8 cellular contexts compared by ENCODE assay signal in the genomic region with DNA sequence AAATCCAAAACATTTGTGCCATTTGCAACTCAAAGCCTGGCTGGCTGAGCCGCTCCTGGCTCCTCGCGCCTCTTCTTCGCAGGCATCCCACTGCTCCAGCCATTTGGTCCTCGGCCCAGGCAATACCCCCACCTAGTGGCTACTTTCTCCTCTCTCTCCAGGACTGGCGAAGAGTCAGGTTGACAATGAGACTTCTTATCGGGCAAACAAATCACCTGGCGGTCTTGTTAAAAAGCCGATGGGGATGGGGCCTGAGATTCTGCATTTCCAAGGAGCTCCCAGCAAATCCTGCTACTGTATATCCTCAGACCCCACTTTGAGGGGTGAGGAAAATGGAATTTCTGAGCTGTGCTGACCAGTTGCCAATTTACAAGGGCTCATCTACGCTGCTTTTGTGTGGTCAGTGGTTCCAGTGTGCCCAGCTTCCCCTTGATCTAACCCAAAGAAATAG.
DNase-seq lines count a peak whose midpoint lies in the region; ATAC-seq, FAIRE-seq and TF ChIP-seq lines count a peak whose summit lies in the region.

No MANE protein-coding gene starts in this region.

- intact Hi-C loops in prostate gland (cut with DNase I), result no loop called here

- no peak overlapping the region for H3K27ac Mint-ChIP-seq in WTC11

- H3K4me2 ChIP-seq in A549, result no peak overlapping the region

- no peak for FAIRE-seq in A549 (lab: Jason Lieb, UNC)

- peaks cover 23% of the 10 kb centered on the region for H3K27me3 Mint-ChIP-seq in WTC11 (ENCODE audit: low read depth)

- peak overlapping the region; percentile 8; the same call in 1 of the 2 replicates for H3K4me3 Mint-ChIP-seq in WTC11

- CTCF ChIA-PET in A549 (lab: Yijun Ruan, JAX), result interaction anchor here (0.7 to 2.3 kb wide), 15 partner anchors 9 to 1317 kb away, joined by 3 to 10 read pairs (median 3); no protein-coding TSS in a partner anchor
- CTCF ChIA-PET in WTC11 (lab: Charles Lee), result interaction anchor here (0.7 to 3.4 kb wide), 15 partner anchors 10 to 753 kb away, joined by 3 to 71 read pairs (median 3); no protein-coding TSS in a partner anchor

- ATAC-seq in A549 (peak; percentile 90 to 93), WTC11 (peak; percentile 87), HG03460 (IDR thresholded peaks at IDR 0.05; ENCODE audit: unreplicated experiment) (no peak)

- H3K4me1 ChIP-seq in A549 (no peaks in the 10 kb centered on the region), prostate gland (replicated peaks) (no peaks in the 10 kb centered on the region)
- H3K4me1 ChIP-seq in effector memory CD4-positive, alpha-beta T cell (ENCODE audit: control insufficient read depth, insufficient read depth, low read length, poor library complexity, severe bottlenecking), result no peaks in the 10 kb centered on the region

- TF ChIP-seq POLR2A in A549 (IDR thresholded peaks at IDR 0.05; ENCODE audit: low read length) (no peak), prostate gland (IDR thresholded peaks at IDR 0.05) (no peak)

- POLR2A ChIA-PET in A549 (lab: Yijun Ruan, JAX) (no interaction called here), WTC11 (lab: Charles Lee) (interaction anchor here (0.5 kb wide), 1 partner anchor 116 kb away, joined by 4 read pairs; no protein-coding TSS in a partner anchor)

- H3K4me3 ChIP-seq in A549 (no peak overlapping the region), prostate gland (no peak overlapping the region)
- no peak overlapping the region for H3K4me3 ChIP-seq in effector memory CD4-positive, alpha-beta T cell (ENCODE audit: insufficient read depth, low read depth, low read length, poor library complexity, severe bottlenecking)

- H3K27ac ChIP-seq in A549 (no peak overlapping the region), prostate gland (no peak overlapping the region)
- H3K27ac ChIP-seq in effector memory CD4-positive, alpha-beta T cell (ENCODE audit: insufficient read depth, low read length, poor library complexity, severe bottlenecking), result no peak overlapping the region

- DNase-seq in A549 (ENCODE audit: low read depth in 1 of 2, low spot score in 1 of 2) (peak; percentile 20 to 64), GM04503 (ENCODE audit: low read depth) (peak; percentile 4), NCI-H1092 (lab: John Stamatoyannopoulos, UW) (peak; percentile 46), WTC11 (ENCODE audit: low spot score) (peak; percentile 86), glomerular visceral epithelial cell (ENCODE audit: extremely low spot score) (peak; percentile 50), prostate gland (ENCODE audit: low spot score) (peak; percentile 75)
- no peak for DNase-seq in effector memory CD4-positive, alpha-beta T cell

- peaks cover 35% of the 10 kb centered on the region for H3K4me1 Mint-ChIP-seq in WTC11

- H3K9me3 ChIP-seq in A549 (no peaks in the 10 kb centered on the region), prostate gland (no peaks in the 10 kb centered on the region)
- H3K9me3 ChIP-seq in effector memory CD4-positive, alpha-beta T cell (ENCODE audit: control insufficient read depth, low read length), result no peaks in the 10 kb centered on the region

- peak; percentile 42 to 70; a peak in 4 of 5 replicates for TF ChIP-seq RAD21 in A549 (conservative IDR thresholded peaks at IDR 0.05 in 1 of 2, IDR thresholded peaks at IDR 0.05 in 1 of 2)

- H3K36me3 Mint-ChIP-seq in WTC11, result peaks cover 4% of the 10 kb centered on the region; the same call in 1 of the 2 replicates

- peak; percentile 47 for TF ChIP-seq CTCF in A549 (IDR thresholded peaks at IDR 0.05)
- TF ChIP-seq CTCF in WTC11 (IDR thresholded peaks at IDR 0.05), result peak; percentile 48
- TF ChIP-seq CTCF in prostate gland (IDR thresholded peaks at IDR 0.05), result peak in 3 of 4 experiments; percentile 68 to 74 (median 68)

- no peaks in the 10 kb centered on the region for H3K36me3 ChIP-seq in prostate gland
- no peaks in the 10 kb centered on the region for H3K36me3 ChIP-seq in effector memory CD4-positive, alpha-beta T cell (ENCODE audit: control insufficient read depth, insufficient read depth, low read length)

- no peak for TF ChIP-seq EP300 in A549 (IDR thresholded peaks at IDR 0.05)

- WGBS in A549 (ENCODE audit: missing lambda C conversion rate), result 23% methylated on average over 7 of the region's 10 CpGs
- WGBS in prostate gland, result 9% methylated on average over 10 of the region's 10 CpGs

- H3K9me3 Mint-ChIP-seq in WTC11, result peaks cover 16% of the 10 kb centered on the region

- no peaks in the 10 kb centered on the region for H3K27me3 ChIP-seq in prostate gland (replicated peaks; ENCODE audit: insufficient read depth)
- H3K27me3 ChIP-seq in effector memory CD4-positive, alpha-beta T cell (replicated peaks; ENCODE audit: control insufficient read depth, insufficient read depth, low read length, poor library complexity, severe bottlenecking), result peaks cover 12% of the 10 kb centered on the region

TF ChIP-seq in A549, 52 proteins besides CTCF, POLR2A, EP300 and RAD21:
- 0 out of 3 replicates have a peak, but pooled peaks have one; percentile 26 for TF ChIP-seq SMC3 (IDR thresholded peaks at IDR 0.05)
- TF ChIP-seq KDM5A (IDR thresholded peaks at IDR 0.05), result no peak

TF ChIP-seq in WTC11, 78 proteins besides CTCF, POLR2A, EP300 and RAD21 (continues in another document):
- TF ChIP-seq, protein P1, sequence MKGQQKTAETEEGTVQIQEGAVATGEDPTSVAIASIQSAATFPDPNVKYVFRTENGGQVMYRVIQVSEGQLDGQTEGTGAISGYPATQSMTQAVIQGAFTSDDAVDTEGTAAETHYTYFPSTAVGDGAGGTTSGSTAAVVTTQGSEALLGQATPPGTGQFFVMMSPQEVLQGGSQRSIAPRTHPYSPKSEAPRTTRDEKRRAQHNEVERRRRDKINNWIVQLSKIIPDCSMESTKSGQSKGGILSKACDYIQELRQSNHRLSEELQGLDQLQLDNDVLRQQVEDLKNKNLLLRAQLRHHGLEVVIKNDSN (CRISPR knock-in tag; IDR thresholded peaks at IDR 0.05), result no peak
- TF ChIP-seq TEAD1 (CRISPR knock-in tag; IDR thresholded peaks at IDR 0.05), result 0 out of 2 replicates have a peak, but pooled peaks have one; percentile 45
- TF ChIP-seq, protein P2, sequence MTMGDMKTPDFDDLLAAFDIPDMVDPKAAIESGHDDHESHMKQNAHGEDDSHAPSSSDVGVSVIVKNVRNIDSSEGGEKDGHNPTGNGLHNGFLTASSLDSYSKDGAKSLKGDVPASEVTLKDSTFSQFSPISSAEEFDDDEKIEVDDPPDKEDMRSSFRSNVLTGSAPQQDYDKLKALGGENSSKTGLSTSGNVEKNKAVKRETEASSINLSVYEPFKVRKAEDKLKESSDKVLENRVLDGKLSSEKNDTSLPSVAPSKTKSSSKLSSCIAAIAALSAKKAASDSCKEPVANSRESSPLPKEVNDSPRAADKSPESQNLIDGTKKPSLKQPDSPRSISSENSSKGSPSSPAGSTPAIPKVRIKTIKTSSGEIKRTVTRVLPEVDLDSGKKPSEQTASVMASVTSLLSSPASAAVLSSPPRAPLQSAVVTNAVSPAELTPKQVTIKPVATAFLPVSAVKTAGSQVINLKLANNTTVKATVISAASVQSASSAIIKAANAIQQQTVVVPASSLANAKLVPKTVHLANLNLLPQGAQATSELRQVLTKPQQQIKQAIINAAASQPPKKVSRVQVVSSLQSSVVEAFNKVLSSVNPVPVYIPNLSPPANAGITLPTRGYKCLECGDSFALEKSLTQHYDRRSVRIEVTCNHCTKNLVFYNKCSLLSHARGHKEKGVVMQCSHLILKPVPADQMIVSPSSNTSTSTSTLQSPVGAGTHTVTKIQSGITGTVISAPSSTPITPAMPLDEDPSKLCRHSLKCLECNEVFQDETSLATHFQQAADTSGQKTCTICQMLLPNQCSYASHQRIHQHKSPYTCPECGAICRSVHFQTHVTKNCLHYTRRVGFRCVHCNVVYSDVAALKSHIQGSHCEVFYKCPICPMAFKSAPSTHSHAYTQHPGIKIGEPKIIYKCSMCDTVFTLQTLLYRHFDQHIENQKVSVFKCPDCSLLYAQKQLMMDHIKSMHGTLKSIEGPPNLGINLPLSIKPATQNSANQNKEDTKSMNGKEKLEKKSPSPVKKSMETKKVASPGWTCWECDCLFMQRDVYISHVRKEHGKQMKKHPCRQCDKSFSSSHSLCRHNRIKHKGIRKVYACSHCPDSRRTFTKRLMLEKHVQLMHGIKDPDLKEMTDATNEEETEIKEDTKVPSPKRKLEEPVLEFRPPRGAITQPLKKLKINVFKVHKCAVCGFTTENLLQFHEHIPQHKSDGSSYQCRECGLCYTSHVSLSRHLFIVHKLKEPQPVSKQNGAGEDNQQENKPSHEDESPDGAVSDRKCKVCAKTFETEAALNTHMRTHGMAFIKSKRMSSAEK (CRISPR knock-in tag; IDR thresholded peaks at IDR 0.05; ENCODE audit: borderline replicate concordance), result no peak
- peak; percentile 37; the same call in 1 of the 2 replicates for TF ChIP-seq SP1 (CRISPR knock-in tag; conservative IDR thresholded peaks at IDR 0.05)
- TF ChIP-seq, protein P3, sequence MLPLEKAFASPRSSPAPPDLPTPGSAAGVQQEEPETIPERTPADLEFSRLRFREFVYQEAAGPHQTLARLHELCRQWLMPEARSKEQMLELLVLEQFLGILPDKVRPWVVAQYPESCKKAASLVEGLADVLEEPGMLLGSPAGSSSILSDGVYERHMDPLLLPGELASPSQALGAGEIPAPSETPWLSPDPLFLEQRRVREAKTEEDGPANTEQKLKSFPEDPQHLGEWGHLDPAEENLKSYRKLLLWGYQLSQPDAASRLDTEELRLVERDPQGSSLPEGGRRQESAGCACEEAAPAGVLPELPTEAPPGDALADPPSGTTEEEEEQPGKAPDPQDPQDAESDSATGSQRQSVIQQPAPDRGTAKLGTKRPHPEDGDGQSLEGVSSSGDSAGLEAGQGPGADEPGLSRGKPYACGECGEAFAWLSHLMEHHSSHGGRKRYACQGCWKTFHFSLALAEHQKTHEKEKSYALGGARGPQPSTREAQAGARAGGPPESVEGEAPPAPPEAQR (CRISPR knock-in tag; IDR thresholded peaks at IDR 0.05), result no peak
- 0 out of 2 replicates have a peak, but pooled peaks have one; percentile 52 for TF ChIP-seq ZNF423 (CRISPR knock-in tag; IDR thresholded peaks at IDR 0.05)
- no peak for TF ChIP-seq EMX1 (CRISPR knock-in tag; IDR thresholded peaks at IDR 0.05)

Comparison
In these comparisons a context has a peak if more than half of its experiments do, and no peak if none do; other contexts are left out.
1. DNase-seq: peak in A549 (2 of 2), GM04503 (single experiment), NCI-H1092 (single experiment), WTC11 (single experiment), glomerular visceral epithelial cell (single experiment) and prostate gland (single experiment); none in effector memory CD4-positive, alpha-beta T cell (0 of 3).
2. Of the 8 proteins assayed by ChIP-seq in both WTC11 and A549: peak only in WTC11: MAX; only in A549: none; in both: CTCF; in neither: 6.
3. Peak in every context shown above with its lines, with median percentiles within 50 percentile points of each other: CTCF ChIP-seq.